ENCODE assay signal across 6 cellular contexts in genomic region chr3:144546539-144546938, GRCh38.
"Had no signal": no experiment of that assay in that cellular context is flagged by ENCODE, and none has a peak within 500 bp of the region (broad histone marks: within the 10 kb centered on the region; RNA-seq: fewer than 3 reads in every experiment).

No MANE protein-coding gene starts in this region.

- H3K9ac ChIP-seq: GM23248 had no signal

- DNase-seq: GM23248, H7, IMR-90 had no signal

- H3K9me3 ChIP-seq: HAP-1 had no signal

- FAIRE-seq: HTR-8/SVneo, K562 had no signal

- H3K27ac ChIP-seq: GM23248 had no signal

- H3K36me3 ChIP-seq: HAP-1 had no signal

- ATAC-seq: K562 had no signal

- H3K4me3 ChIP-seq: GM23248, HAP-1, K562 had no signal

- H2AFZ ChIP-seq: GM23248 had no signal
